16 cellular contexts compared by ENCODE assay signal in genomic region chr4:155539746-155540145, GRCh38.
"Had no signal": no experiment of that assay in that cellular context is flagged by ENCODE, and none has a peak within 500 bp of the region (broad histone marks: within the 10 kb centered on the region; RNA-seq: fewer than 3 reads in every experiment).

No MANE protein-coding gene starts in this region.

- DNase-seq: activated CD4-positive, alpha-beta T cell treated with anti-CD3 and anti-CD28 coated beads, Interleukin-2, amount 50 U/mL, for 48 hours; activated naive CD4-positive, alpha-beta T cell treated with anti-CD3 and anti-CD28 coated beads for 36 hours; activated naive CD8-positive, alpha-beta T cell treated with anti-CD3 and anti-CD28 coated beads, Interleukin-2, amount 50 U/mL, for 24 hours; activated T-cell treated with anti-CD3 and anti-CD28 coated beads, Interleukin-2, amount 50 U/mL, for 1 hour; caudate nucleus; hippocampal formation; kidney; posterior cingulate gyrus; stimulated activated CD4-positive, alpha-beta T cell treated with anti-CD3 and anti-CD28 coated beads, Interleukin-15, amount 100 ng/mL, for 24 hours; stimulated activated CD4-positive, alpha-beta T cell treated with anti-CD3 and anti-CD28 coated beads, Interleukin-4, amount 100 ng/mL, for 1 hour; stimulated activated naive CD4-positive, alpha-beta T cell; trophoblast cell had no signal

- H3K4me3 ChIP-seq: skin epidermis had no signal

- H3K27ac ChIP-seq: skin epidermis, VCaP had no signal

- ATAC-seq: activated naive CD8-positive, alpha-beta T cell treated with anti-CD3 and anti-CD28 coated beads, Interleukin-2, amount 50 U/mL, for 24 hours; natural killer cell treated with Interleukin-12 subunit alpha and Interleukin-12 subunit beta and Interleukin-15 and Interleukin-18, amount 100 ng/mL, for 72 hours; SK-N-SH treated with all-trans-retinoic acid at 6 μM for 48 hours had no signal
